8 cellular contexts compared by ENCODE assay signal in the genomic region with DNA sequence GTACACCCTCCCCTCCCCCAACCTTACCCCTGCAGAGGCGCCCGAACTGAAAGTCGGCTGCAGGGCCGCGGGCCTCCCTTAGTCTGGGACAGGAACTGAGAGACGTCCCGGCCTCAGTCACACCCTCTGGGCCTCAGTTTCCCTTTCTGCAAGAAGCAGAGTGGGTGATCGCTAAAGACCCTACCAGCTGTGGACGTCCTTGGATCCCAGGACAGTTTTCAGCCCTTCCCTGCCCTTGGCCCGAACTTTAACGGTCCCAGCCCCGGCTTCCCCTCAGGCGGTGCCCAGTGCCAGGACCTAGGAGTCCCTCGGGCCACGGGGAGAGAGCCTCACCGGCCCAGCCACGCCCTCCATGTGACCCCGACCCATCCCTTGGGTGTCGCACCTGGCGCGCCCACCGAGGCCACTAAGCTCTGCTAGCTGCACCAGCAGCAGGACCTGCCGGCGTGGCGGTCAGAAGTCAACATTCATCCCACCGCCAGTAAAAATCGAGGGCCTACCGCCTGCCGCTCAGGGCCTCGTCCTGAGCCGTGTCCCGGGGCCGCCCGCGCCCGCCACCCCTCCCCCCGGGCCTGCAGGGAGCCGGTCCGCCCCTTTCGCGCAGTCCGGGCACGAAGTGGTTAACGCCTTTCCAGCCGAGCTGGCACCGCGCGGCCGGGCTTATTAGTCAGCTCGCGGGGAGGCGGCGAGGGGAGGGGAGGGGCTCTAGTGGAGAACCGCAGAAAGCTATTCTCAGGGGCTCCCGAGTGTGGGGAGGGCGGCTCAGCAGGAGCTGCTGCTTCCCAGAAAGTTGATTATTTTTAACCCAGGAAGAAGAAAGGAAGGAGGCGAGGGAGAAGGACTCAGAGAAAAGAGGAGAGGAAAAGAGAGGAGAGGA.
DNase-seq lines count a peak whose midpoint lies in the region; ATAC-seq lines count a peak whose summit lies in the region.

No MANE protein-coding gene starts in this region.

- no peaks in the 10 kb centered on the region for H3K27me3 ChIP-seq in esophagus (ENCODE audit: control insufficient read depth in 1 of 2, insufficient read depth in 2 of 2, low read length in 2 of 2)
- no peaks in the 10 kb centered on the region for H3K27me3 ChIP-seq in mucosa of rectum (ENCODE audit: control insufficient read depth in 2 of 2, insufficient read depth in 2 of 2, low read length in 2 of 2)

- H3K9me3 ChIP-seq in esophagus (ENCODE audit: control insufficient read depth in 2 of 2, insufficient read depth in 1 of 2, low read depth in 1 of 2, low read length in 1 of 2) (no peaks in the 10 kb centered on the region), mucosa of rectum (ENCODE audit: control insufficient read depth in 2 of 2, low read length in 2 of 2) (no peaks in the 10 kb centered on the region)

- H3K9ac ChIP-seq in mucosa of rectum (ENCODE audit: low read depth in 1 of 2, low read length in 2 of 2) = peak overlapping the region; percentile 90 to 95

- H3K4me3 Mint-ChIP-seq in activated T-cell treated with anti-CD3 and anti-CD28 coated beads, Interleukin-2, amount 50 U/mL, for 72 hours = peak overlapping the region; percentile 84 to 96

- H3K4me1 ChIP-seq in esophagus (ENCODE audit: control insufficient read depth in 2 of 2, insufficient read depth in 2 of 2, low read length in 1 of 2) (peaks cover 10 to 17% of the 10 kb centered on the region in 2 donors), mucosa of rectum (ENCODE audit: control insufficient read depth in 2 of 2, insufficient read depth in 2 of 2, low read length in 2 of 2) (peaks cover 26 to 28% of the 10 kb centered on the region in 2 donors)

- DNase-seq in Ammon's horn (ENCODE audit: low spot score) (peak; percentile 95), HPDE6-E6E7 (ENCODE audit: extremely low spot score) (peak; percentile 76), OCI-M1 (lab: John Stamatoyannopoulos, UW) (peak; percentile 91)
- DNase-seq in activated T-cell treated with anti-CD3 and anti-CD28 coated beads, Interleukin-2, amount 50 U/mL, for 72 hours = peak; percentile 86 to 89
- peak; percentile 68 to 73 for DNase-seq in stimulated activated CD8-positive, alpha-beta memory T cell treated with anti-CD3 and anti-CD28 coated beads, Interleukin-2, amount 100 ng/mL, for 1 hour (ENCODE audit: low read depth in 2 of 2)

- H3K27ac ChIP-seq in esophagus (ENCODE audit: low read depth in 2 of 2, low read length in 1 of 2) (peak overlapping the region; percentile 96), mucosa of rectum (ENCODE audit: low read depth in 2 of 2, low read length in 2 of 2) (peak overlapping the region; percentile 95 to 97)

- H3K36me3 ChIP-seq in esophagus (ENCODE audit: control insufficient read depth in 2 of 2, insufficient read depth in 2 of 2, low read length in 1 of 2) (peaks cover 0 to 4% of the 10 kb centered on the region in 2 donors), mucosa of rectum (ENCODE audit: control insufficient read depth in 2 of 2, insufficient read depth in 2 of 2, low read length in 2 of 2) (peaks cover 0 to 3% of the 10 kb centered on the region in 2 donors)

- no peaks in the 10 kb centered on the region for H3K27me3 Mint-ChIP-seq in activated T-cell treated with anti-CD3 and anti-CD28 coated beads, Interleukin-2, amount 50 U/mL, for 72 hours (ENCODE audit: low read depth)

- WGBS in esophagus, 2 donors = 0 to 1% methylated on average over 56 to 57 of the region's 57 CpGs

- peak overlapping the region; percentile 83 for H3K27ac Mint-ChIP-seq in activated T-cell treated with anti-CD3 and anti-CD28 coated beads, Interleukin-2, amount 50 U/mL, for 72 hours

- H3K9me3 Mint-ChIP-seq in activated T-cell treated with anti-CD3 and anti-CD28 coated beads, Interleukin-2, amount 50 U/mL, for 72 hours = no peaks in the 10 kb centered on the region

- ATAC-seq in activated T-cell treated with anti-CD3 and anti-CD28 coated beads, Interleukin-2, amount 50 U/mL, for 72 hours (replicated peaks in 1 of 2) = peak; percentile 80 to 82
- ATAC-seq in GM18873 (IDR thresholded peaks at IDR 0.05; ENCODE audit: low FRiP score, unreplicated experiment) = no peak

- H3K36me3 Mint-ChIP-seq in activated T-cell treated with anti-CD3 and anti-CD28 coated beads, Interleukin-2, amount 50 U/mL, for 72 hours (ENCODE audit: insufficient read depth in 2 of 2) = peaks cover 5 to 10% of the 10 kb centered on the region in 2 donors

- peak overlapping the region; percentile 51 to 58 for H3K4me3 ChIP-seq in esophagus (ENCODE audit: low read depth in 1 of 2, low read length in 2 of 2)
- H3K4me3 ChIP-seq in mucosa of rectum (ENCODE audit: low read length in 2 of 2) = peak overlapping the region; percentile 77 to 78

- peaks cover 51% of the 10 kb centered on the region for H3K4me1 Mint-ChIP-seq in activated T-cell treated with anti-CD3 and anti-CD28 coated beads, Interleukin-2, amount 50 U/mL, for 72 hours (ENCODE audit: low read depth)
